ENCODE assay signal across 11 cellular contexts in genomic region chr21:38912789-38913119, GRCh38.
DNase-seq lines count a peak whose midpoint lies in the region; ATAC-seq and TF ChIP-seq lines count a peak whose summit lies in the region.
"Had no signal": no experiment of that assay in that cellular context is flagged by ENCODE, and none has a peak within 500 bp of the region (broad histone marks: within the 10 kb centered on the region; RNA-seq: fewer than 3 reads in every experiment).

No MANE protein-coding gene starts in this region.

- TF ChIP-seq CTCF in colonic mucosa (IDR thresholded peaks at IDR 0.05) (no peak), stomach (IDR thresholded peaks at IDR 0.05) (no peak), CD14-positive monocyte (IDR thresholded peaks at IDR 0.05) (no peak)

- intact Hi-C loops in colonic mucosa (cut with DNase I) (loop anchor here (5.0 kb wide), 1 partner anchor 100 kb away; no protein-coding TSS in a partner anchor), stomach (cut with DNase I; ENCODE audit: low total_unique reads) (no loop called here), CD14-positive monocyte (cut with micrococcal nuclease) (no loop called here)

- DNase-seq in colonic mucosa = peak; percentile 27
- no peak for DNase-seq in mesenchymal stem cell
- DNase-seq in stomach = no peak
- DNase-seq in caudate nucleus (lab: John Stamatoyannopoulos, UW) = no peak
- no peak for DNase-seq in MV-4-11 (lab: John Stamatoyannopoulos, UW)
- DNase-seq in CD14-positive monocyte (ENCODE audit: low spot score) = no peak
- DNase-seq: activated CD8-positive, alpha-beta memory T cell treated with anti-CD3 and anti-CD28 coated beads for 24 hours; natural killer cell had no signal

- TF ChIP-seq EP300 in stomach (IDR thresholded peaks at IDR 0.05) = no peak

- H3K4me3 ChIP-seq in HUES6 (ENCODE audit: low read depth, low read length) = peak overlapping the region; percentile 54
- H3K4me3 ChIP-seq in colonic mucosa = no peak overlapping the region
- peak overlapping the region in 1 of 2 experiments; percentile 54 for H3K4me3 ChIP-seq in mesenchymal stem cell (ENCODE audit: insufficient read depth in 1 of 2, low read depth in 1 of 2, low read length in 2 of 2)
- H3K4me3 ChIP-seq in stomach = peak overlapping the region in 1 of 4 donors; percentile 12
- H3K4me3 ChIP-seq: GM12878 had no signal

- H2AFZ ChIP-seq in mesenchymal stem cell (ENCODE audit: low read depth, low read length) = peak overlapping the region; percentile 43

- peak overlapping the region; percentile 86 for H4K8ac ChIP-seq in mesenchymal stem cell (ENCODE audit: low read length)

- H2BK120ac ChIP-seq in mesenchymal stem cell (ENCODE audit: low read depth, low read length) = peak overlapping the region; percentile 12

- H3K27ac Mint-ChIP-seq in CD14-positive monocyte = peak overlapping the region in 1 of 7 donors; percentile 44
- H3K27ac Mint-ChIP-seq: natural killer cell had no signal

- H3K27ac ChIP-seq in HUES6 (ENCODE audit: low read depth, low read length) = no peak overlapping the region
- H3K27ac ChIP-seq in colonic mucosa = peak overlapping the region; percentile 88
- no peak overlapping the region for H3K27ac ChIP-seq in mesenchymal stem cell (ENCODE audit: low read length, poor library complexity, severe bottlenecking)
- peak overlapping the region; percentile 77 to 94 (median 87) for H3K27ac ChIP-seq in stomach
- no peak overlapping the region for H3K27ac ChIP-seq in caudate nucleus (ENCODE audit: low read depth, low read length)

- no peaks in the 10 kb centered on the region for H3K36me3 ChIP-seq in HUES6 (ENCODE audit: control insufficient read depth, insufficient read depth, low read length)
- H3K36me3 ChIP-seq in colonic mucosa = no peaks in the 10 kb centered on the region
- H3K36me3 ChIP-seq in mesenchymal stem cell (ENCODE audit: control insufficient read depth in 1 of 2, insufficient read depth in 2 of 2, low read depth in 1 of 2, low read length in 2 of 2) = no peaks in the 10 kb centered on the region
- no peaks in the 10 kb centered on the region for H3K36me3 ChIP-seq in stomach

- H3K27me3 ChIP-seq in HUES6 (ENCODE audit: control insufficient read depth, insufficient read depth, low read length) (peaks cover 13% of the 10 kb centered on the region), colonic mucosa (no peaks in the 10 kb centered on the region), mesenchymal stem cell (ENCODE audit: control insufficient read depth in 1 of 2, insufficient read depth in 1 of 2, low read length in 2 of 2) (peaks cover 0 to 31% of the 10 kb centered on the region in 2 experiments), stomach (no peaks in the 10 kb centered on the region)

- peaks cover 0 to 3% (median 0%) of the 10 kb centered on the region in 7 donors for H3K9me3 Mint-ChIP-seq in CD14-positive monocyte
- H3K9me3 Mint-ChIP-seq: natural killer cell had no signal

- H3K4me1 Mint-ChIP-seq in CD14-positive monocyte = peaks cover 6% of the 10 kb centered on the region
- H3K4me1 Mint-ChIP-seq: natural killer cell had no signal

- ATAC-seq in GM19467 (IDR thresholded peaks at IDR 0.05; ENCODE audit: unreplicated experiment) = no peak
- ATAC-seq: GM12878 had no signal

- H3K79me1 ChIP-seq in mesenchymal stem cell (replicated peaks; ENCODE audit: low read length, poor library complexity, severe bottlenecking) = no peaks in the 10 kb centered on the region

- peaks cover 24% of the 10 kb centered on the region for H3K4me1 ChIP-seq in HUES6 (ENCODE audit: control insufficient read depth, insufficient read depth, low read length)
- H3K4me1 ChIP-seq in colonic mucosa = peaks cover 3% of the 10 kb centered on the region
- peaks cover 9% of the 10 kb centered on the region for H3K4me1 ChIP-seq in mesenchymal stem cell (ENCODE audit: control insufficient read depth, insufficient read depth, low read depth, low read length)
- H3K4me1 ChIP-seq in stomach = peaks cover 46 to 78% (median 59%) of the 10 kb centered on the region in 4 donors

- H2BK12ac ChIP-seq in mesenchymal stem cell (ENCODE audit: low read length in 2 of 2) = peak overlapping the region; percentile 29 to 100

- peak overlapping the region; percentile 6 to 49 for H3K4ac ChIP-seq in mesenchymal stem cell (ENCODE audit: low read depth in 1 of 2, low read length in 2 of 2)

- H3K18ac ChIP-seq in mesenchymal stem cell (ENCODE audit: low read depth in 1 of 2, low read length in 2 of 2) = peak overlapping the region; percentile 14 to 76

- peak overlapping the region in 1 of 2 donors; percentile 76 for H3K4me3 Mint-ChIP-seq in CD14-positive monocyte
- H3K4me3 Mint-ChIP-seq: natural killer cell had no signal

- 67% methylated on average over 6 of the region's 6 CpGs for WGBS in mesenchymal stem cell
- 40 to 55% (median 45%) methylated on average over 6 of the region's 6 CpGs for WGBS in stomach, 5 donors

- H3K36me3 Mint-ChIP-seq in CD14-positive monocyte = no peaks in the 10 kb centered on the region
- H3K36me3 Mint-ChIP-seq: natural killer cell had no signal

- H2AK5ac ChIP-seq in mesenchymal stem cell (ENCODE audit: low read length, severe bottlenecking) = no peak overlapping the region

- H3K9me3 ChIP-seq in HUES6 (ENCODE audit: control insufficient read depth, insufficient read depth, low read depth, low read length) (no peaks in the 10 kb centered on the region), colonic mucosa (no peaks in the 10 kb centered on the region), mesenchymal stem cell (ENCODE audit: control insufficient read depth, low read length) (no peaks in the 10 kb centered on the region), stomach (no peaks in the 10 kb centered on the region)

- peaks cover 4 to 6% (median 5%) of the 10 kb centered on the region in 3 donors for H3K27me3 Mint-ChIP-seq in CD14-positive monocyte (ENCODE audit: low read depth in 3 of 3)

- H2BK15ac ChIP-seq in mesenchymal stem cell (ENCODE audit: low read depth, poor library complexity, severe bottlenecking) = peak overlapping the region; percentile 52

- H3K14ac ChIP-seq in mesenchymal stem cell (ENCODE audit: low read length in 2 of 2) = peak overlapping the region in 1 of 2 experiments; percentile 44

- no peak overlapping the region for H2BK5ac ChIP-seq in mesenchymal stem cell (ENCODE audit: low read depth, low read length, poor library complexity, severe bottlenecking)

- TF ChIP-seq POLR2A in stomach (IDR thresholded peaks at IDR 0.05) = no peak

- H3K4me2 ChIP-seq in mesenchymal stem cell (ENCODE audit: low read length, poor library complexity, severe bottlenecking) = peak overlapping the region; percentile 67

- H4K91ac ChIP-seq in mesenchymal stem cell (ENCODE audit: low read length) = peak overlapping the region; percentile 48

- no peak overlapping the region for H3K23ac ChIP-seq in mesenchymal stem cell (ENCODE audit: low read length in 2 of 2)

- peak overlapping the region; percentile 38 for H3K9ac ChIP-seq in HUES6 (ENCODE audit: low read length)
- peak overlapping the region; percentile 44 to 88 for H3K9ac ChIP-seq in colonic mucosa (ENCODE audit: low read depth in 2 of 2, low read length in 2 of 2)
- peak overlapping the region; percentile 40 for H3K9ac ChIP-seq in mesenchymal stem cell (ENCODE audit: low read length)

Comparison
In these comparisons a context has a peak if more than half of its experiments do, and no peak if none do; other contexts are left out.
1. H3K27ac ChIP-seq: peak in colonic mucosa (single experiment) and stomach (5 of 5); none in HUES6 (single experiment), mesenchymal stem cell (single experiment) and caudate nucleus (single experiment).
2. Peak in every context shown above with its lines, with median percentiles within 50 percentile points of each other: H3K9ac ChIP-seq.